10 cellular contexts compared by ENCODE assay signal in the genomic region with DNA sequence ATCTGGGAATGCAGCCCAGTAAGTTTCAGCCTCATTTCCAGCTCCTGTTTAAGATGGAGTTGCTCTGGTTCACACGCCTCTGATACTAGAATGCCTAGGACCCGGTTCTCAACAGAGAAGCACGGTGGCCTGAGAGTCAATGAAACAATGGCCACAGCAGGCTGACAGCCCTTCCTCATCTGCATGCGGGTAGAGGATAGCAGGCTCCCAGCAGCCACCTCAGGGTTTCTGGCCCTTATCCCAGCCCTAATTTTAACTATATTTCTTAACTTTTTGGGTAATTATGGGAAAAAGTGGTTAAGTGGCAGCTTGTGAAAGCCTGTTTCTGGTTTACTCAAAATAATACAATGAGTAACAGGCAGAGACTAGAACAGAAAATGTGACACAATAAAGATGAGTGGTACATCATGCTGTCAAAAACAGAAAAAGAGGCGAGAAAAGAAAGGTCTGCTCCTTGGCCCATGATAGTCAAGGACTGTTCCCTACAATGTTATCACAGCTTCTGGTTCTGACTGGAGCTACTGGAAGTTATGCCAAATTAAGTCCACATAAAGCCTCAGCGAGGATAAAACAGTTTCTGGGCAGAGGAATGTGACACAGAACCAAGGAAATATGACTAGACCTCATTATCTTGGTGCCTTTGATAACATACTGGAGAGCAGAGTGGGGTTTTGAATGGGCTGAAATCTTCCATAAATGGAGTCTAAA.
DNase-seq lines count a peak whose midpoint lies in the region; ATAC-seq and TF ChIP-seq lines count a peak whose summit lies in the region.
"Had no signal": no experiment of that assay in that cellular context is flagged by ENCODE, and none has a peak within 500 bp of the region (broad histone marks: within the 10 kb centered on the region; RNA-seq: fewer than 3 reads in every experiment).

No MANE protein-coding gene starts in this region.

- no peak for TF ChIP-seq CTCF in fibroblast of pulmonary artery (IDR thresholded peaks at IDR 0.05; ENCODE audit: low read length, missing control alignments)

- DNase-seq in NOMO-1 treated with dmso at 0.1 percent for 144 hours (lab: John Stamatoyannopoulos, UW; ENCODE audit: unreplicated experiment) (peak; percentile 88), fibroblast of pulmonary artery (ENCODE audit: low read depth) (peak; percentile 91), NCI-H526 (lab: John Stamatoyannopoulos, UW) (no peak), immature natural killer cell (no peak), OCI-M1 (lab: John Stamatoyannopoulos, UW) (no peak), ecto neural progenitor cell (ENCODE audit: low spot score) (no peak)
- DNase-seq: DMS 273 treated with DMSO at 0.1 percent for 48 hours, mucosa of descending colon had no signal

- ATAC-seq in GM19468 (IDR thresholded peaks at IDR 0.05; ENCODE audit: extremely low read depth, unreplicated experiment): peak; percentile 29

- peaks cover 5% of the 10 kb centered on the region for H3K4me1 ChIP-seq in ACC112 (ENCODE audit: control insufficient read depth, insufficient read depth, low read length, unreplicated experiment)

- H3K36me3 Mint-ChIP-seq in immature natural killer cell: peaks cover 9 to 29% (median 14%) of the 10 kb centered on the region in 3 donors

- no peaks in the 10 kb centered on the region for H3K79me2 ChIP-seq in ACC112 (ENCODE audit: control insufficient read depth, insufficient read depth, low read length, unreplicated experiment)

- no peaks in the 10 kb centered on the region for H3K9me3 Mint-ChIP-seq in immature natural killer cell

- H3K27ac Mint-ChIP-seq in immature natural killer cell: peak overlapping the region in 2 of 6 donors; percentile 5 to 68

- no peaks in the 10 kb centered on the region for H3K27me3 ChIP-seq in ACC112 (ENCODE audit: insufficient read depth, low read length)

- H3K36me3 ChIP-seq in ACC112 (ENCODE audit: insufficient read depth, low read length): no peaks in the 10 kb centered on the region

- H3K4me1 Mint-ChIP-seq in immature natural killer cell: no peaks in the 10 kb centered on the region

- H3K27ac ChIP-seq in ACC112 (ENCODE audit: low read depth, low read length): peak overlapping the region; percentile 20; the same call in 1 of the 2 replicates

- H2AFZ ChIP-seq in ACC112 (ENCODE audit: low read length, unreplicated experiment): no peak overlapping the region

- no peak overlapping the region for H3K4me3 ChIP-seq in ACC112 (ENCODE audit: low read depth, low read length)
- no peak overlapping the region for H3K4me3 ChIP-seq in fibroblast of pulmonary artery (replicated peaks; ENCODE audit: low read depth, low read length)
- H3K4me3 ChIP-seq: mucosa of descending colon had no signal

- no peaks in the 10 kb centered on the region for H3K27me3 Mint-ChIP-seq in immature natural killer cell (ENCODE audit: low read depth in 3 of 3)

- no peak overlapping the region for H3K4me3 Mint-ChIP-seq in immature natural killer cell

Comparison
In these comparisons a context has a peak if more than half of its experiments do, and no peak if none do; other contexts are left out.
1. DNase-seq: peak in NOMO-1 treated with dmso at 0.1 percent for 144 hours (single experiment) and fibroblast of pulmonary artery (single experiment); none in NCI-H526 (0 of 2), immature natural killer cell (0 of 3), OCI-M1 (single experiment) and ecto neural progenitor cell (single experiment).